8 cellular contexts compared by ENCODE assay signal in the genomic region with DNA sequence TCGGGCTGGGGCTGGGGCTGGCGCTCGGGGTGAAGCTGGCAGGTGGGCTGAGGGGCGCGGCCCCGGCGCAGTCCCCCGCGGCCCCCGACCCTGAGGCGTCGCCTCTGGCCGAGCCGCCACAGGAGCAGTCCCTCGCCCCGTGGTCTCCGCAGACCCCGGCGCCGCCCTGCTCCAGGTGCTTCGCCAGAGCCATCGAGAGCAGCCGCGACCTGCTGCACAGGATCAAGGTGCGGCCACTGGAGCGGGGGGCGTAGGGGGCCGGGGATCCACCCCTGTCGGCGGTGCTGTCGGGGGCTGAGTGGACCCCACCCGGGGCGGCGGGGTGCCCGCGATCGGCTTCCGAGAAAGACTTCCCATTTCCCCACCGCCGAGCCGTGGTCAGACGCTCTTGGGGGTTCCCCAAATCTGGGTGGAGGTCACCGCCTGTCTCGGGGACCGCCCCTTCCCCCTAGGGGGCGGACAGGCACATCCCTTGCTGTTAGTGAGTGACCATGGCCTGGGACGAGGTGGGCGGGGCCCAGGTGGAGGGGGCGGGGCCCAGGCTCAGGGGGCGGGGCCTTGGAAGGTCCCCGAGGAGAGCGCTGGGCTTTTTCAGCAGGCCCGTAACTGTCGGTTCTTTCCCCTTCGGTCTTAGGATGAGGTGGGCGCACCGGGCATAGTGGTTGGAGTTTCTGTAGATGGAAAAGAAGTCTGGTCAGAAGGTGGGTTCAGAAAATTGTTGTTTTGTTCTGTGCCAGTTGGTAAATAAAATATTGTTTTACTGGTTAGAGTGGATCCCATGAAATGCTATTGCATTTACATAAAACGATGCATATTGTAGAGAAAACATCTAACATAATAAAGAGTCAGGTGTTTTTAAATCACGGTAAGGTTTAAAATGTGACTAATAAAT. TPM values are rescaled to one million over a fixed set of nuclear protein-coding genes. Genes with fewer than 3 reads are reported as not detected.
DNase-seq lines count a peak whose midpoint lies in the region; ATAC-seq and TF ChIP-seq lines count a peak whose summit lies in the region.

No MANE protein-coding gene starts in this region.

- peak; percentile 90 for DNase-seq in AG08395 (ENCODE audit: low spot score)
- DNase-seq in NCI-H524 treated with DMSO at 0.1 percent for 48 hours (lab: John Stamatoyannopoulos, UW), result peak; percentile 57
- peak; percentile 84 to 88 for DNase-seq in activated CD4-positive, alpha-beta T cell treated with anti-CD3 and anti-CD28 coated beads, Interleukin-2, amount 50 U/mL, for 48 hours
- DNase-seq in dermis microvascular lymphatic vessel endothelial cell (ENCODE audit: low read depth in 2 of 2), result peak; percentile 55 to 89
- peak; percentile 93 to 95 (median 94) for DNase-seq in right lobe of liver
- peak; percentile 73 for DNase-seq in stimulated activated CD4-positive, alpha-beta T cell treated with anti-CD3 and anti-CD28 coated beads, Interleukin-4, amount 100 ng/mL, for 24 hours

- peak overlapping the region; percentile 91 to 100 (median 95) for H3K4me3 ChIP-seq in right lobe of liver

- peak; percentile 60 for TF ChIP-seq POLR2A in right lobe of liver (IDR thresholded peaks at IDR 0.05)

- 2% methylated on average over 9 of the region's 59 CpGs for WGBS in right lobe of liver (ENCODE audit: insufficient coverage, low coverage, low lambda C conversion rate, missing lambda C conversion rate)

- H3K9me3 ChIP-seq in right lobe of liver, result no peaks in the 10 kb centered on the region

- H3K27ac ChIP-seq in right lobe of liver, result peak overlapping the region; percentile 92 to 97 (median 96)

- peak; percentile 16 to 44 (median 37) for TF ChIP-seq CTCF in right lobe of liver (IDR thresholded peaks at IDR 0.05)

- H3K4me1 ChIP-seq in right lobe of liver, result peaks cover 0 to 7% (median 2%) of the 10 kb centered on the region in 4 donors

- intact Hi-C loops in right lobe of liver (cut with DNase I), result no loop called here

- peaks cover 0 to 6% (median 0%) of the 10 kb centered on the region in 4 donors for H3K36me3 ChIP-seq in right lobe of liver

- no peaks in the 10 kb centered on the region for H3K27me3 ChIP-seq in right lobe of liver

- peak; percentile 87 for ATAC-seq in GM18868 (IDR thresholded peaks at IDR 0.05; ENCODE audit: unreplicated experiment)
- peak; percentile 85 for ATAC-seq in HG03135 (IDR thresholded peaks at IDR 0.05; ENCODE audit: unreplicated experiment)
- ATAC-seq in right lobe of liver, result peak; percentile 97 to 99 (median 98)

RNA-seq across cellular contexts. Expression of gene LACTB, which starts 0.6 kb away (rescaled TPM):
- total RNA-seq in dermis microvascular lymphatic vessel endothelial cell, result 19.9 and 27.6 TPM in 2 replicates
- 10 to 100 TPM; 16.4 to 34.8 (median 21.5) TPM for total RNA-seq in right lobe of liver

RNA-seq across cellular contexts. Expression of gene RPS27L, which starts 35.0 kb away (rescaled TPM):
- total RNA-seq in dermis microvascular lymphatic vessel endothelial cell (245 and 318 TPM in 2 replicates), right lobe of liver (100 to 1,000 TPM in 3 of 6 experiments, 10 to 100 TPM in 3; 63.9 to 115 (median 99.8) TPM)

Comparison
In these comparisons a context has a peak if more than half of its experiments do, and no peak if none do; other contexts are left out.
1. Peak in every context shown above with its lines: DNase-seq, ATAC-seq, H3K4me3 ChIP-seq and H3K27ac ChIP-seq.